26 cellular contexts compared by ENCODE assay signal in genomic region chr2:200150411-200151086, GRCh38.
"Had no signal": no experiment of that assay in that cellular context is flagged by ENCODE, and none has a peak within 500 bp of the region (broad histone marks: within the 10 kb centered on the region; RNA-seq: fewer than 3 reads in every experiment).

No MANE protein-coding gene starts in this region.

- ATAC-seq: natural killer cell; sciatic nerve; stimulated activated effector memory CD8-positive, alpha-beta T cell treated with anti-CD3 and anti-CD28 coated beads, Interleukin-12 subunit alpha, Interleukin-12 subunit beta, amount 100 ng/mL, for 72 hours; upper lobe of right lung had no signal

- FAIRE-seq: urothelium cell line had no signal

- H3K36me3 ChIP-seq: left ventricle myocardium inferior, neural progenitor cell, neutrophil, right atrium auricular region, spleen, suprapubic skin, thoracic aorta, tibial artery, upper lobe of right lung had no signal

- H3K4me3 Mint-ChIP-seq: mesothelial cell of epicardium; natural killer cell; nephron progenitor cell; neural progenitor cell; stimulated activated effector memory CD8-positive, alpha-beta T cell treated with anti-CD3 and anti-CD28 coated beads, Interleukin-12 subunit alpha, Interleukin-12 subunit beta, amount 100 ng/mL, for 72 hours; stimulated activated naive CD8-positive, alpha-beta T cell treated with anti-CD3 and anti-CD28 coated beads, Interleukin-15, Interleukin-2, amounts not matched to agents 100 ng/mL and 50 ng/mL, for 24 hours had no signal

- H3K27me3 Mint-ChIP-seq: progenitor cell of endocrine pancreas had no signal

- H3K4me1 Mint-ChIP-seq: naive B cell; natural killer cell; nephron progenitor cell; stimulated activated effector memory CD8-positive, alpha-beta T cell treated with anti-CD3 and anti-CD28 coated beads, Interleukin-12 subunit alpha, Interleukin-12 subunit beta, amount 100 ng/mL, for 72 hours had no signal

- H3K9me3 ChIP-seq: neutrophil, upper lobe of right lung had no signal

- H2AFZ ChIP-seq: neural progenitor cell had no signal

- H3K27me3 ChIP-seq: neural progenitor cell, neutrophil, right atrium auricular region, spleen, suprapubic skin, tibial artery, upper lobe of right lung had no signal

- H3K9ac ChIP-seq: neural progenitor cell had no signal

- H3K4me3 ChIP-seq: left ventricle myocardium inferior, lung, neural progenitor cell, right atrium auricular region, skin epidermis, spleen, suprapubic skin, thoracic aorta, tibial artery, upper lobe of right lung had no signal

- H3K36me3 Mint-ChIP-seq: natural killer cell; stimulated activated effector memory CD8-positive, alpha-beta T cell treated with anti-CD3 and anti-CD28 coated beads, Interleukin-12 subunit alpha, Interleukin-12 subunit beta, amount 100 ng/mL, for 72 hours had no signal

- H3K27ac ChIP-seq: left ventricle myocardium inferior, neural progenitor cell, neutrophil, right atrium auricular region, skin epidermis, spleen, suprapubic skin, thoracic aorta, tibial artery, upper lobe of right lung had no signal

- DNase-seq: islet precursor cell; left ventricle myocardium inferior; mesendoderm; naive B cell; natural killer cell; nephron progenitor cell; occipital lobe; spleen; stimulated activated CD4-positive, alpha-beta T cell treated with anti-CD3 and anti-CD28 coated beads, Interleukin-4, amount 100 ng/mL, for 24 hours; stimulated activated naive CD4-positive, alpha-beta T cell; tibial artery; trophoblast cell; upper lobe of right lung had no signal

- H3K4me1 ChIP-seq: neural progenitor cell, spleen, suprapubic skin, tibial artery, upper lobe of right lung had no signal

- H3K4me2 ChIP-seq: neural progenitor cell had no signal
